Comparison of ENCODE assay signal across 7 cellular contexts in genomic region chr5:38556599-38557308, GRCh38. TPM values are rescaled to one million over a fixed set of nuclear protein-coding genes. Genes with fewer than 3 reads are reported as not detected.
DNase-seq lines count a peak whose midpoint lies in the region; ATAC-seq and TF ChIP-seq lines count a peak whose summit lies in the region.

LIFR (minus strand) TSS chr5:38556646; CDS start chr5:38530647, 25,999 bp downstream.

- peak within 1 kb of the TSS; percentile 71 to 98 for H3K4me3 ChIP-seq in gastroesophageal sphincter

- peak within 1 kb of the TSS; percentile 90 for H3K4me3 Mint-ChIP-seq in activated naive CD8-positive, alpha-beta T cell
- peak within 1 kb of the TSS; percentile 96 for H3K4me3 Mint-ChIP-seq in nephron progenitor cell

- H3K27me3 ChIP-seq in gastroesophageal sphincter, result no peaks in the 10 kb centered on the region

- peak in 2 of 4 experiments; percentile 6 to 15 for TF ChIP-seq CTCF in gastroesophageal sphincter (IDR thresholded peaks at IDR 0.05)
- no peak for TF ChIP-seq CTCF in nephron progenitor cell (IDR thresholded peaks at IDR 0.05)

- no peaks in the 10 kb centered on the region for H3K9me3 Mint-ChIP-seq in activated naive CD8-positive, alpha-beta T cell (ENCODE audit: low read depth)
- H3K9me3 Mint-ChIP-seq in nephron progenitor cell, result no peaks in the 10 kb centered on the region

- H3K27me3 Mint-ChIP-seq in activated naive CD8-positive, alpha-beta T cell, result peaks cover 51% of the 10 kb centered on the region
- peaks cover 21% of the 10 kb centered on the region for H3K27me3 Mint-ChIP-seq in nephron progenitor cell (ENCODE audit: low read depth, poor library complexity)

- no peaks in the 10 kb centered on the region for H3K36me3 ChIP-seq in gastroesophageal sphincter

- DNase-seq in RPMI7951 (ENCODE audit: low read depth) (peak; percentile 73), nephron progenitor cell (peak; percentile 87)

- no peak for TF ChIP-seq EP300 in gastroesophageal sphincter (IDR thresholded peaks at IDR 0.05)

- ATAC-seq in GM18505 (IDR thresholded peaks at IDR 0.05; ENCODE audit: unreplicated experiment) (peak; percentile 72), HG03354 (IDR thresholded peaks at IDR 0.05; ENCODE audit: poor library complexity, severe bottlenecking, unreplicated experiment) (peak; percentile 60), gastroesophageal sphincter (peak; percentile 95)

- H3K4me1 ChIP-seq in gastroesophageal sphincter, result peaks cover 0 to 42% (median 4%) of the 10 kb centered on the region in 3 donors

- WGBS in gastroesophageal sphincter (ENCODE audit: low coverage in 1 of 2), 2 donors, result 0% methylated on average over 3 of the region's 88 CpGs; no CpG with 5 or more reads in 1 of the 2 donors

- TF ChIP-seq POLR2A in GM18505 (IDR thresholded peaks at IDR 0.05; ENCODE audit: borderline replicate concordance, extremely low read depth, insufficient read depth, insufficient read length) (no peak), gastroesophageal sphincter (IDR thresholded peaks at IDR 0.05) (peak in 1 of 2 donors; percentile 61)

- H3K27ac ChIP-seq in gastroesophageal sphincter (peak within 1 kb of the TSS; percentile 96 to 99 (median 97)), temporal lobe (ENCODE audit: low read depth, low read length) (peak within 1 kb of the TSS; percentile 97)

- H3K36me3 Mint-ChIP-seq in activated naive CD8-positive, alpha-beta T cell, result no peaks in the 10 kb centered on the region
- H3K36me3 Mint-ChIP-seq in nephron progenitor cell (ENCODE audit: low read depth), result no peaks in the 10 kb centered on the region

- H3K4me1 Mint-ChIP-seq in activated naive CD8-positive, alpha-beta T cell (ENCODE audit: low read depth), result peaks cover 11% of the 10 kb centered on the region
- H3K4me1 Mint-ChIP-seq in nephron progenitor cell, result peaks cover 40% of the 10 kb centered on the region

- H3K27ac Mint-ChIP-seq in activated naive CD8-positive, alpha-beta T cell, result no peak within 1 kb of the TSS
- H3K27ac Mint-ChIP-seq in nephron progenitor cell, result peak within 1 kb of the TSS; percentile 95

- no peaks in the 10 kb centered on the region for H3K9me3 ChIP-seq in gastroesophageal sphincter

RNA-seq across cellular contexts. Expression of gene LIFR, which starts in this region (rescaled TPM):
- total RNA-seq in RPMI7951 (2014; rRNA removed; shearing (Covaris generic)), result 5.5 and 7.8 TPM in 2 replicates
- 100 to 1,000 TPM in 1 of 4 donors, 10 to 100 TPM in 3; 61.8 to 105 (median 78.0) TPM for total RNA-seq in gastroesophageal sphincter
- 43.5 TPM for total RNA-seq in temporal lobe

Comparison
In these comparisons a context has a peak if more than half of its experiments do, and no peak if none do; other contexts are left out.
1. Peak in every context shown above with its lines: DNase-seq, ATAC-seq, H3K4me3 ChIP-seq and H3K27ac ChIP-seq.